15 cellular contexts compared by ENCODE assay signal in the genomic region with DNA sequence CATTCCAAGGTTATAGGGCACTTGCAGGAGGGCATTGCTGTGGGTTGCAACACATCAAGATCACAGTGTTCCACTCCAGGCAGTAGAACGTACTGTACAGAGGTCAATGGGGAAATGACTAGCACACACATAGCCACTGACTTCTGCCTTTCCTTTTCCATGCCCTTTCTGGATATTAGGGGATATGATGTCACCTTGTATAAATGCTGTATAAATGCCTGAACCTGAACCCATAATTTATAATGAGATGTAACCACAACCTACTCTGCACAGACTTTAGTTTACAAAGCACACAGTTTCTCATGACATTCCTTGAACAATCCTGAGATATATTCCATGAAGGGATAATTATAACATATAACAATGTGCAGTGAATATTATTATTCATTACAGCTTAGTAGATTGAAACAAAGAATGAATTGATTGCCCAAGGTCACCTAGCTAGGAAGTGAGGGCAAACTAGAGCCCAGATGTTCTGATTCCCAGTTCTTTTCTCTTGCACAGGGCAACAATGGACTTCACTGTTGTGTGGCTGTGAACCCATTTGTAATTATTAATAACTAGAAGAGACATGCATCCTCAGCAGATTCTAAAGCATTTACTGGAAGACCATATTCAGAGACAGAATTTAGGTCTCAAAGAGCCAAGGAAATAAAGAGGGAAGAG. TPM values are rescaled to one million over a fixed set of nuclear protein-coding genes. Genes with fewer than 3 reads are reported as not detected.
A peak's percentile ranks its signal among the peaks of the same experiment; 100 is the strongest.
DNase-seq lines count a peak whose midpoint lies in the region; ATAC-seq, FAIRE-seq and TF ChIP-seq lines count a peak whose summit lies in the region.
"Had no signal": no experiment of that assay in that cellular context is flagged by ENCODE, and none has a peak within 500 bp of the region (broad histone marks: within the 10 kb centered on the region; RNA-seq: fewer than 3 reads in every experiment).

No MANE protein-coding gene starts in this region.

- H3K27me3 Mint-ChIP-seq in T-helper 17 cell: peaks cover 79% of the 10 kb centered on the region

- peak overlapping the region; percentile 41 for H3K27ac Mint-ChIP-seq in T-helper 17 cell
- H3K27ac Mint-ChIP-seq: activated CD4-positive, alpha-beta memory T cell treated with anti-CD3 and anti-CD28 coated beads for 36 hours had no signal

- H3K4me1 Mint-ChIP-seq in T-helper 17 cell: peaks cover 6% of the 10 kb centered on the region
- H3K4me1 Mint-ChIP-seq: activated naive CD4-positive, alpha-beta T cell treated with anti-CD3 and anti-CD28 coated beads, Interleukin-2, amount 50 U/mL, for 24 hours had no signal

- peaks cover 0 to 4% (median 0%) of the 10 kb centered on the region in 4 donors for H3K27me3 ChIP-seq in pancreas

- peaks cover 7% of the 10 kb centered on the region for H3K36me3 Mint-ChIP-seq in T-helper 17 cell (ENCODE audit: low read depth)
- H3K36me3 Mint-ChIP-seq: activated CD4-positive, alpha-beta memory T cell treated with anti-CD3 and anti-CD28 coated beads for 36 hours; activated naive CD4-positive, alpha-beta T cell treated with anti-CD3 and anti-CD28 coated beads, Interleukin-2, amount 50 U/mL, for 24 hours had no signal

- TF ChIP-seq CTCF in foreskin fibroblast (IDR thresholded peaks at IDR 0.05; ENCODE audit: low read depth, low read length) (no peak), pancreas (IDR thresholded peaks at IDR 0.05) (no peak)

- H3K4me1 ChIP-seq in pancreas: peaks cover 4 to 7% (median 4%) of the 10 kb centered on the region in 3 donors

- intact Hi-C loops in pancreas (cut with DNase I): loop anchor here in 1 of 3 donors (10.0 kb wide), 1 partner anchor 89 kb away; no protein-coding TSS in a partner anchor

- no peak for FAIRE-seq in pancreas (lab: Jason Lieb, UNC)
- FAIRE-seq: kidney had no signal

- no peaks in the 10 kb centered on the region for H3K36me3 ChIP-seq in pancreas

- no peak overlapping the region for H3K4me3 Mint-ChIP-seq in T-helper 17 cell
- H3K4me3 Mint-ChIP-seq: activated CD4-positive, alpha-beta memory T cell treated with anti-CD3 and anti-CD28 coated beads for 36 hours; activated naive CD4-positive, alpha-beta T cell treated with anti-CD3 and anti-CD28 coated beads, Interleukin-2, amount 50 U/mL, for 24 hours had no signal

- no peak overlapping the region for H3K4me3 ChIP-seq in foreskin fibroblast (ENCODE audit: low read depth in 1 of 2, low read length in 2 of 2)
- no peak overlapping the region for H3K4me3 ChIP-seq in pancreas

- 59% methylated on average over 1 of the region's 1 CpG for WGBS in pancreas, 2 donors

- H3K9me3 ChIP-seq in T-helper 17 cell (ENCODE audit: control insufficient read depth, low read length, poor library complexity, severe bottlenecking) (no peaks in the 10 kb centered on the region), pancreas (no peaks in the 10 kb centered on the region)

- peak; percentile 71 for DNase-seq in Daoy (ENCODE audit: low read depth)
- DNase-seq in T-helper 17 cell: no peak
- DNase-seq in foreskin fibroblast: peak; percentile 95
- DNase-seq in pancreas: no peak
- DNase-seq in effector CD4-positive, alpha-beta T cell: no peak
- DNase-seq in stimulated activated naive CD4-positive, alpha-beta T cell treated with Interleukin-2 at 50 U/mL for 16 hours (lab: John Stamatoyannopoulos, UW): no peak
- DNase-seq in NCI-H146 treated with DMSO at 0.1 percent for 48 hours (lab: John Stamatoyannopoulos, UW; ENCODE audit: unreplicated experiment): no peak
- DNase-seq in stimulated activated naive CD8-positive, alpha-beta T cell treated with anti-CD3 and anti-CD28 coated beads, Interleukin-15, Interleukin-2, amounts not matched to agents 100 U/mL and 50 U/mL, for 24 hours: no peak
- DNase-seq: activated CD4-positive, alpha-beta memory T cell treated with anti-CD3 and anti-CD28 coated beads for 36 hours; kidney; MV-4-11; NCI-H524; occipital lobe; T-helper 1 cell had no signal

- no peak for ATAC-seq in T-helper 17 cell
- ATAC-seq in pancreas: peak; percentile 55 to 79 (median 77)
- no peak for ATAC-seq in stimulated activated naive CD8-positive, alpha-beta T cell treated with anti-CD3 and anti-CD28 coated beads, Interleukin-15, Interleukin-2, amounts not matched to agents 100 U/mL and 50 U/mL, for 24 hours

- no peak overlapping the region for H3K27ac ChIP-seq in pancreas

RNA-seq across cellular contexts. Expression of a gene that starts 5.6 kb away (rescaled TPM):
- 6.4 and 10.6 TPM in 2 replicates for total RNA-seq in Daoy (2014; rRNA removed; shearing (Covaris generic))
- total RNA-seq in T-helper 17 cell (10 to 100 TPM in 1 of 2 donors, under 1 TPM in 1; 0.55 to 18.5 TPM), pancreas (1 to 10 TPM; 1.3 to 4.1 (median 2.1) TPM)
- polyA plus RNA-seq in pancreas: 1 to 10 TPM; 2.7 to 8.1 TPM

Comparison
In these comparisons a context has a peak if more than half of its experiments do, and no peak if none do; other contexts are left out.
1. DNase-seq: peak in Daoy (single experiment) and foreskin fibroblast (2 of 2); none in T-helper 17 cell (0 of 3), pancreas (0 of 6), effector CD4-positive, alpha-beta T cell (single experiment), stimulated activated naive CD4-positive, alpha-beta T cell treated with Interleukin-2 at 50 U/mL for 16 hours (single experiment), NCI-H146 treated with DMSO at 0.1 percent for 48 hours (single experiment) and stimulated activated naive CD8-positive, alpha-beta T cell treated with anti-CD3 and anti-CD28 coated beads, Interleukin-15, Interleukin-2, amounts not matched to agents 100 U/mL and 50 U/mL, for 24 hours (single experiment).
2. ATAC-seq: peak in pancreas (4 of 4); none in T-helper 17 cell (single experiment) and stimulated activated naive CD8-positive, alpha-beta T cell treated with anti-CD3 and anti-CD28 coated beads, Interleukin-15, Interleukin-2, amounts not matched to agents 100 U/mL and 50 U/mL, for 24 hours (single experiment).